27 cellular contexts compared by ENCODE assay signal in genomic region chr15:72047020-72047419, GRCh38.
DNase-seq lines count a peak whose midpoint lies in the region; ATAC-seq, FAIRE-seq and TF ChIP-seq lines count a peak whose summit lies in the region.
"Had no signal": no experiment of that assay in that cellular context is flagged by ENCODE, and none has a peak within 500 bp of the region (broad histone marks: within the 10 kb centered on the region; RNA-seq: fewer than 3 reads in every experiment).

No MANE protein-coding gene starts in this region.

- DNase-seq in A549 (ENCODE audit: low read depth in 1 of 2, low spot score in 1 of 2) (no peak), IMR-90 (peak; percentile 67), astrocyte of the spinal cord (ENCODE audit: low read depth, low spot score) (peak; percentile 43), glomerular visceral epithelial cell (ENCODE audit: extremely low spot score) (peak; percentile 10), NCI-H2196 treated with DMSO at 0.1 percent for 48 hours (lab: John Stamatoyannopoulos, UW; ENCODE audit: unreplicated experiment) (no peak), WTC11 (ENCODE audit: low spot score) (no peak)
- no peak for DNase-seq in activated naive CD8-positive, alpha-beta T cell treated with anti-CD3 and anti-CD28 coated beads for 36 hours
- DNase-seq: activated B cell treated with CpG ODN at 0.5 μM for 24 hours; activated CD8-positive, alpha-beta T cell treated with anti-CD3 and anti-CD28 coated beads for 36 hours; activated gamma-delta T cell treated with Interleukin-2 at 50 U/mL for 16 hours; activated T-cell treated with anti-CD3 and anti-CD28 coated beads for 4 hours; amygdala; Caco-2; effector memory CD4-positive, alpha-beta T cell; GOT3; MG63; NCI-H1436 treated with DMSO at 0.1 percent for 48 hours; NCI-H526; right lobe of liver; RPMI8226; stimulated activated CD4-positive, alpha-beta T cell treated with anti-CD3 and anti-CD28 coated beads, Interleukin-15, amount 100 ng/mL, for 24 hours had no signal

- POLR2A ChIA-PET in A549 (lab: Yijun Ruan, JAX) (no interaction called here), IMR-90 (lab: Charles Lee; ENCODE audit: unreplicated experiment) (no interaction called here), WTC11 (lab: Charles Lee) (no interaction called here)

- H3K23ac ChIP-seq in IMR-90 (ENCODE audit: low read depth, low read length), result no peak overlapping the region

- no peak overlapping the region for H3K9ac ChIP-seq in IMR-90 (ENCODE audit: low read depth, low read length)
- H3K9ac ChIP-seq: BLaER1 treated with 17β-estradiol and CSF1 and Interleukin-3, amounts not matched to agents 10 nM and 100 nM had no signal

- no peak overlapping the region for H2BK5ac ChIP-seq in IMR-90 (ENCODE audit: low read depth, low read length, poor library complexity, severe bottlenecking)

- no peak overlapping the region for H3K56ac ChIP-seq in IMR-90 (ENCODE audit: extremely low read depth, insufficient read depth, low read length)

- intact Hi-C loops in IMR-90 (cut with micrococcal nuclease), result no loop called here

- H3K4ac ChIP-seq in IMR-90 (ENCODE audit: low read depth, low read length), result no peak overlapping the region

- H3K9me3 ChIP-seq in A549, result no peaks in the 10 kb centered on the region
- H3K9me3 ChIP-seq in IMR-90 (ENCODE audit: control insufficient read depth, insufficient read depth, low read length), result no peaks in the 10 kb centered on the region
- H3K9me3 ChIP-seq: Caco-2, MG63, right lobe of liver had no signal

- H3K27me3 ChIP-seq in IMR-90 (ENCODE audit: control insufficient read depth, insufficient read depth, low read length), result no peaks in the 10 kb centered on the region
- H3K27me3 ChIP-seq: BLaER1 treated with 17β-estradiol and CSF1 and Interleukin-3, amounts not matched to agents 10 nM and 100 nM; MG63; right lobe of liver had no signal

- TF ChIP-seq CTCF in A549 (IDR thresholded peaks at IDR 0.05), result no peak
- no peak for TF ChIP-seq CTCF in IMR-90 (conservative IDR thresholded peaks at IDR 0.05; ENCODE audit: low read depth, low read length)
- no peak for TF ChIP-seq CTCF in astrocyte of the spinal cord (IDR thresholded peaks at IDR 0.05; ENCODE audit: low read depth, low read length)
- no peak for TF ChIP-seq CTCF in WTC11 (IDR thresholded peaks at IDR 0.05)

- no peak overlapping the region for H2AK5ac ChIP-seq in IMR-90 (ENCODE audit: low read depth, low read length)

- peaks cover 18% of the 10 kb centered on the region for H4K20me1 ChIP-seq in IMR-90 (ENCODE audit: insufficient read depth, low read length)

- in situ Hi-C loops in IMR-90 (cut with MboI; ENCODE audit: low sequenced_read_pairs) (no loop called here), astrocyte of the spinal cord (cut with HindIII; ENCODE audit: low sequenced_read_pairs) (no loop called here)

- H4K91ac ChIP-seq in IMR-90 (ENCODE audit: insufficient read depth, low read depth, low read length), result no peak overlapping the region

- H3K18ac ChIP-seq in IMR-90 (ENCODE audit: low read depth, low read length), result no peak overlapping the region

- peaks cover 4% of the 10 kb centered on the region for H3K36me3 Mint-ChIP-seq in activated naive CD8-positive, alpha-beta T cell treated with anti-CD3 and anti-CD28 coated beads for 36 hours
- no peaks in the 10 kb centered on the region for H3K36me3 Mint-ChIP-seq in WTC11

- BruUV-seq in IMR-90 (replicated peaks; lab: Mats Ljungman, UMichigan), result no TSS peak

- H3K4me1 ChIP-seq in A549 (no peaks in the 10 kb centered on the region), IMR-90 (ENCODE audit: control insufficient read depth, insufficient read depth, low read length) (no peaks in the 10 kb centered on the region)
- H3K4me1 ChIP-seq: BLaER1 treated with 17β-estradiol and CSF1 and Interleukin-3, amounts not matched to agents 10 nM and 100 nM; Caco-2; right lobe of liver had no signal

- ATAC-seq in A549 (no peak), IMR-90 (ENCODE audit: low read depth) (peak; percentile 48; the same call in 1 of the 2 replicates), WTC11 (no peak), HG03280 (IDR thresholded peaks at IDR 0.05; ENCODE audit: unreplicated experiment) (no peak)
- ATAC-seq: activated CD8-positive, alpha-beta T cell treated with anti-CD3 and anti-CD28 coated beads for 36 hours; esophagus mucosa; right lobe of liver had no signal

- H3K36me3 ChIP-seq in IMR-90 (ENCODE audit: control insufficient read depth, insufficient read depth, low read length), result peaks cover 5% of the 10 kb centered on the region
- H3K36me3 ChIP-seq: right lobe of liver had no signal

- no peaks in the 10 kb centered on the region; the same call in 1 of the 2 replicates for H3K9me1 ChIP-seq in IMR-90 (ENCODE audit: insufficient read depth, low read length)

- TF ChIP-seq EP300 in A549 (IDR thresholded peaks at IDR 0.05), result no peak

- no peak overlapping the region for H2AK9ac ChIP-seq in IMR-90 (replicated peaks; ENCODE audit: low read depth, low read length, poor library complexity)

- H2BK20ac ChIP-seq in IMR-90 (ENCODE audit: low read depth, low read length), result no peak overlapping the region

- H3K4me3 ChIP-seq in A549 (no peak overlapping the region), IMR-90 (ENCODE audit: insufficient read depth, low read depth, low read length) (no peak overlapping the region), astrocyte of the spinal cord (ENCODE audit: low read depth, low read length) (no peak overlapping the region)
- H3K4me3 ChIP-seq: BLaER1 treated with 17β-estradiol and CSF1 and Interleukin-3, amounts not matched to agents 10 nM and 100 nM; MG63; right lobe of liver had no signal

- H3K4me3 Mint-ChIP-seq in activated naive CD8-positive, alpha-beta T cell treated with anti-CD3 and anti-CD28 coated beads for 36 hours, result no peak overlapping the region
- no peak overlapping the region for H3K4me3 Mint-ChIP-seq in WTC11
- H3K4me3 Mint-ChIP-seq: activated B cell treated with CpG ODN at 0.5 μM for 24 hours; activated CD8-positive, alpha-beta T cell treated with anti-CD3 and anti-CD28 coated beads for 36 hours; IgD-negative memory B cell; type B pancreatic cell had no signal

- CTCF ChIA-PET in A549 (lab: Yijun Ruan, JAX), result no interaction called here
- CTCF ChIA-PET in IMR-90 (lab: Yijun Ruan, JAX), result no interaction called here
- CTCF ChIA-PET in WTC11 (lab: Charles Lee), result no interaction called here

- H4K8ac ChIP-seq in IMR-90 (ENCODE audit: low read depth in 2 of 2, low read length in 2 of 2), result no peak overlapping the region

- FAIRE-seq in A549 (lab: Jason Lieb, UNC), result peak; percentile 63
- FAIRE-seq: A204.1 had no signal

- H3K79me1 ChIP-seq in IMR-90 (ENCODE audit: low read depth in 1 of 2, low read length in 2 of 2), result peaks cover 5 to 17% of the 10 kb centered on the region in 2 experiments; a peak in 3 of 4 replicates

- H2BK15ac ChIP-seq in IMR-90 (ENCODE audit: low read depth, low read length), result no peak overlapping the region

- H4K5ac ChIP-seq in IMR-90 (ENCODE audit: low read depth, low read length), result no peak overlapping the region

- no peak overlapping the region for H2BK120ac ChIP-seq in IMR-90 (ENCODE audit: low read depth, low read length)

- TF ChIP-seq RAD21 in A549 (conservative IDR thresholded peaks at IDR 0.05 in 1 of 2, IDR thresholded peaks at IDR 0.05 in 1 of 2) (no peak), IMR-90 (IDR thresholded peaks at IDR 0.05; ENCODE audit: low read length) (no peak)

- H3K4me2 ChIP-seq in A549 (no peak overlapping the region), IMR-90 (ENCODE audit: low read depth, low read length) (no peak overlapping the region)
- H3K4me2 ChIP-seq: BLaER1 treated with 17β-estradiol and CSF1 and Interleukin-3, amounts not matched to agents 10 nM and 100 nM had no signal

- TF ChIP-seq POLR2A in A549 (IDR thresholded peaks at IDR 0.05; ENCODE audit: low read length) (no peak), IMR-90 (IDR thresholded peaks at IDR 0.05; ENCODE audit: low read depth, low read length) (no peak)

- H2AFZ ChIP-seq in IMR-90 (replicated peaks; ENCODE audit: low read length, poor library complexity), result no peak overlapping the region

- dilution Hi-C loops in IMR-90 (cut with HindIII; ENCODE audit: low sequenced_read_pairs, unreplicated experiment), result no loop called here

- H3K27me3 Mint-ChIP-seq in activated naive CD8-positive, alpha-beta T cell treated with anti-CD3 and anti-CD28 coated beads for 36 hours, result no peaks in the 10 kb centered on the region
- H3K27me3 Mint-ChIP-seq in WTC11 (ENCODE audit: low read depth), result no peaks in the 10 kb centered on the region
- H3K27me3 Mint-ChIP-seq: activated B cell treated with CpG ODN at 0.5 μM for 24 hours; activated CD8-positive, alpha-beta T cell treated with anti-CD3 and anti-CD28 coated beads for 36 hours; IgD-negative memory B cell; type B pancreatic cell had no signal

- no peak overlapping the region for H3K27ac Mint-ChIP-seq in activated naive CD8-positive, alpha-beta T cell treated with anti-CD3 and anti-CD28 coated beads for 36 hours
- no peak overlapping the region for H3K27ac Mint-ChIP-seq in WTC11
- H3K27ac Mint-ChIP-seq: activated B cell treated with CpG ODN at 0.5 μM for 24 hours; activated CD8-positive, alpha-beta T cell treated with anti-CD3 and anti-CD28 coated beads for 36 hours; type B pancreatic cell had no signal

- H3K14ac ChIP-seq in IMR-90 (replicated peaks; ENCODE audit: low read depth, low read length), result no peak overlapping the region

- no peak overlapping the region for H3K27ac ChIP-seq in A549
- H3K27ac ChIP-seq in IMR-90 (ENCODE audit: insufficient read depth, low read length), result no peak overlapping the region
- H3K27ac ChIP-seq: BLaER1 treated with 17β-estradiol and CSF1 and Interleukin-3, amounts not matched to agents 10 nM and 100 nM; right lobe of liver had no signal

- H3K9me3 Mint-ChIP-seq in activated naive CD8-positive, alpha-beta T cell treated with anti-CD3 and anti-CD28 coated beads for 36 hours, result no peaks in the 10 kb centered on the region
- no peaks in the 10 kb centered on the region for H3K9me3 Mint-ChIP-seq in WTC11
- H3K9me3 Mint-ChIP-seq: activated B cell treated with CpG ODN at 0.5 μM for 24 hours; activated CD8-positive, alpha-beta T cell treated with anti-CD3 and anti-CD28 coated beads for 36 hours; IgD-negative memory B cell; type B pancreatic cell had no signal

- peaks cover 5% of the 10 kb centered on the region for H3K4me1 Mint-ChIP-seq in activated naive CD8-positive, alpha-beta T cell treated with anti-CD3 and anti-CD28 coated beads for 36 hours
- H3K4me1 Mint-ChIP-seq in WTC11, result no peaks in the 10 kb centered on the region

TF ChIP-seq in A549, 52 proteins besides CTCF, POLR2A, EP300 and RAD21 (continues in another document):
- TF ChIP-seq POLR2AphosphoS2 (conservative IDR thresholded peaks at IDR 0.05; ENCODE audit: low read length) (no peak), CBX2 (IDR thresholded peaks at IDR 0.05; ENCODE audit: borderline replicate concordance, low read depth) (no peak)

TF ChIP-seq in WTC11, 78 proteins besides CTCF, POLR2A, EP300 and RAD21 (continues in another document):
- TF ChIP-seq, protein P1, sequence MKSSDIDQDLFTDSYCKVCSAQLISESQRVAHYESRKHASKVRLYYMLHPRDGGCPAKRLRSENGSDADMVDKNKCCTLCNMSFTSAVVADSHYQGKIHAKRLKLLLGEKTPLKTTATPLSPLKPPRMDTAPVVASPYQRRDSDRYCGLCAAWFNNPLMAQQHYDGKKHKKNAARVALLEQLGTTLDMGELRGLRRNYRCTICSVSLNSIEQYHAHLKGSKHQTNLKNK (CRISPR knock-in tag; IDR thresholded peaks at IDR 0.05), result no peak
- no peak for TF ChIP-seq JUN (CRISPR knock-in tag; IDR thresholded peaks at IDR 0.05)

Comparison
In these comparisons a context has a peak if more than half of its experiments do, and no peak if none do; other contexts are left out.
1. DNase-seq: peak in IMR-90 (single experiment), astrocyte of the spinal cord (single experiment) and glomerular visceral epithelial cell (single experiment); none in A549 (0 of 2), NCI-H2196 treated with DMSO at 0.1 percent for 48 hours (single experiment), activated naive CD8-positive, alpha-beta T cell treated with anti-CD3 and anti-CD28 coated beads for 36 hours (single experiment) and WTC11 (single experiment).